15 cellular contexts compared by ENCODE assay signal in the genomic region with DNA sequence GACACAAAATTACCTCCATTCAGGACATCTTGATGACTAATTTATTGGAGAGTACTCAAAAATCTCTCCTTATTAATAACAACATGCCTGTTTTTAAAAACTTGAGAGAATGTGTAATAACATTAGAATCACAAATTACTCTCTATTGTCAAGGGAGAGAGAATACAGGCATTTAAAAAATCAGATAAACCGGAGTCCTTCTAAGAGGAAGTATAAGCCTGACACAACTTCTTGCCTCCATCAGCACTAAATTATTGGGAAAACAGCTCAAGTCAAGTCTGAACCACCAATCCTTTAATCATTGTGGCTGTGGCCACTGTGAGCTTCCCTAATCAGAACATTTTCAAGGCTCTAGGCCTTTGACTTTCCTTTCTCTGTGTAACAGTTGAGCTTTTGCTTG.
"Had no signal": no experiment of that assay in that cellular context is flagged by ENCODE, and none has a peak within 500 bp of the region (broad histone marks: within the 10 kb centered on the region; RNA-seq: fewer than 3 reads in every experiment).

No MANE protein-coding gene starts in this region.

- H3K36me3 ChIP-seq: colonic mucosa, neutrophil, suprapubic skin had no signal

- ATAC-seq: activated CD4-positive, CD25-positive, alpha-beta regulatory T cell treated with anti-CD3 and anti-CD28 coated beads, Interleukin-2, amount 50 U/mL, for 24 hours; activated CD8-positive, alpha-beta memory T cell treated with anti-CD3 and anti-CD28 coated beads, Interleukin-2, amount 10 ng/mL, durations not matched to agents 7 days and 5 days; mucosa of descending colon; naive thymus-derived CD8-positive, alpha-beta T cell had no signal

- H3K4me1 ChIP-seq: colonic mucosa had no signal

- H3K27me3 ChIP-seq: colonic mucosa, suprapubic skin had no signal

- DNase-seq: activated CD4-positive, alpha-beta T cell treated with anti-CD3 and anti-CD28 coated beads, Interleukin-2, amount 50 U/mL, for 48 hours; activated CD8-positive, alpha-beta memory T cell treated with anti-CD3 and anti-CD28 coated beads, Interleukin-2, amount 10 ng/mL, durations not matched to agents 7 days and 5 days; activated effector memory CD4-positive, alpha-beta T cell treated with Interleukin-2 at 50 U/mL for 16 hours; activated T-cell treated with anti-CD3 and anti-CD28 coated beads, Interleukin-2, amount 50 U/mL, for 24 hours; colonic mucosa; effector CD4-positive, alpha-beta T cell; kidney glomerular epithelial cell; mucosa of descending colon; naive thymus-derived CD8-positive, alpha-beta T cell; stimulated activated CD4-positive, alpha-beta T cell treated with anti-CD3 and anti-CD28 coated beads, Interleukin-2, amount 100 ng/mL, for 48 hours; stimulated activated naive CD4-positive, alpha-beta T cell treated with Interleukin-2 at 50 U/mL for 16 hours had no signal

- H3K9me3 ChIP-seq: colonic mucosa, mucosa of descending colon, neutrophil, suprapubic skin had no signal

- H3K27ac ChIP-seq: colonic mucosa, neutrophil, suprapubic skin had no signal

- H3K4me3 ChIP-seq: colonic mucosa, lung, mucosa of descending colon, suprapubic skin had no signal
